21 cellular contexts compared by ENCODE assay signal in genomic region chr14:101556131-101556530, GRCh38. TPM values are rescaled to one million over a fixed set of nuclear protein-coding genes. Genes with fewer than 3 reads are reported as not detected.
"Had no signal": no experiment of that assay in that cellular context is flagged by ENCODE, and none has a peak within 500 bp of the region (broad histone marks: within the 10 kb centered on the region; RNA-seq: fewer than 3 reads in every experiment).

No MANE protein-coding gene starts in this region.

- H3K36me3 ChIP-seq: colonic mucosa, sigmoid colon, stomach, thoracic aorta, transverse colon had no signal

- H3K9me3 Mint-ChIP-seq: endodermal cell, nephron had no signal

- H3K27ac ChIP-seq: colonic mucosa, sigmoid colon, stomach, thoracic aorta had no signal

- H3K9me3 ChIP-seq: colonic mucosa, thoracic aorta had no signal

- H3K4me3 ChIP-seq: colonic mucosa, sigmoid colon, skin epidermis, stomach, thoracic aorta, transverse colon had no signal

- H3K4me1 Mint-ChIP-seq: endodermal cell had no signal

- H3K4me1 ChIP-seq: colonic mucosa had no signal

- DNase-seq: cerebellar nuclear complex; colonic mucosa; effector CD4-positive, alpha-beta T cell; endodermal cell; erythroblast; foreskin melanocyte; hippocampal formation; kidney glomerular epithelial cell; mammary epithelial cell; sigmoid colon; stimulated activated naive CD4-positive, alpha-beta T cell; stomach; transverse colon had no signal

- H3K27ac Mint-ChIP-seq: endodermal cell, nephron had no signal

- H3K4me3 Mint-ChIP-seq: endodermal cell, nephron had no signal

RNA-seq across cellular contexts. Expression of gene DIO3, which starts 5.2 kb away (rescaled TPM):
- total RNA-seq: dermis microvascular lymphatic vessel endothelial cell, endothelial cell of umbilical vein, mammary epithelial cell, mononuclear cell, myocyte, pulmonary artery endothelial cell had no signal
- polyA plus RNA-seq: endothelial cell of umbilical vein, mammary epithelial cell had no signal
